17 cellular contexts compared by ENCODE assay signal in the genomic region with DNA sequence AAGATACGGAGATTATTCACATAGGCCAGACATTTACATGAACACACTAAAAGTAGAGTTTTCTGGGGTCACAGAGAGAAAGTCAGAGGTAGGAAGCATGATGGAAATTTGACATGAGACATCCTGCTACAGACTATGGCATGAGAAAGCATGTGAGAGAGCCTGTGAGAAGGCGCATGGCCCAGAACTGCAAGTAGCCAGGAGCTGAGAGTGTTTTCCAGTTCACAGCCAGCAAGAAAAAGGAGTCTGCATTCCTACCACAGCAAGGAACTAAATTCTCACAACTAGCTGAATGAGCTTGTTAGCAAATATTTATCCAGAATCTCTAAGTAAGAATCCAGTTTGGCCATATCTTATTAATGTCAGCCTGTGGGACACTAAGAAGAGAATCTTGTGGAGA.
DNase-seq lines count a peak whose midpoint lies in the region; ATAC-seq and TF ChIP-seq lines count a peak whose summit lies in the region.
"Had no signal": no experiment of that assay in that cellular context is flagged by ENCODE, and none has a peak within 500 bp of the region (broad histone marks: within the 10 kb centered on the region; RNA-seq: fewer than 3 reads in every experiment).

No MANE protein-coding gene starts in this region.

- ATAC-seq in WTC11: peak; percentile 65
- ATAC-seq in natural killer cell treated with Interleukin-12 subunit alpha and Interleukin-12 subunit beta and Interleukin-15 and Interleukin-18, amount 100 ng/mL, for 72 hours: no peak
- ATAC-seq: GM12878 had no signal

- no CpG with 5 or more reads among the region's 2 CpGs for WGBS in H9 (ENCODE audit: extremely low coverage, insufficient read length, low lambda C conversion rate)
- no CpG with 5 or more reads among the region's 2 CpGs for WGBS in neuronal stem cell (ENCODE audit: extremely low coverage in 2 of 2, insufficient read length in 2 of 2, insufficient replicate concordance in 1 of 2), 2 donors

- CTCF ChIA-PET in WTC11 (lab: Charles Lee): interaction anchor here (0.8 kb wide), 1 partner anchor 96 kb away, joined by 3 read pairs; no protein-coding TSS in a partner anchor

- H3K23ac ChIP-seq in H9 (ENCODE audit: insufficient read length, low read depth, low read length): no peak overlapping the region
- no peak overlapping the region for H3K23ac ChIP-seq in neuronal stem cell (ENCODE audit: low read depth, low read length, poor library complexity)

- H2AK5ac ChIP-seq in H9 (ENCODE audit: insufficient read length, low read length) (no peak overlapping the region), neuronal stem cell (ENCODE audit: low read depth, low read length) (no peak overlapping the region)

- H3K4me1 Mint-ChIP-seq in H9 (peaks cover 6 to 8% of the 10 kb centered on the region in 2 experiments), WTC11 (peaks cover 9% of the 10 kb centered on the region)
- peaks cover 0 to 2% of the 10 kb centered on the region in 2 donors for H3K4me1 Mint-ChIP-seq in natural killer cell treated with Interleukin-12 subunit alpha and Interleukin-12 subunit beta and Interleukin-15 and Interleukin-18, amount 100 ng/mL, for 72 hours (ENCODE audit: low read depth in 2 of 2)
- H3K4me1 Mint-ChIP-seq: B cell; CD4-positive, alpha-beta memory T cell; IgD-negative memory B cell had no signal

- POLR2A ChIA-PET in WTC11 (lab: Charles Lee): no interaction called here

- no peaks in the 10 kb centered on the region for H3K9me3 ChIP-seq in H9 (ENCODE audit: control insufficient read depth, low read depth, low read length)
- no peaks in the 10 kb centered on the region for H3K9me3 ChIP-seq in neuronal stem cell (replicated peaks in 1 of 2; ENCODE audit: control insufficient read depth in 2 of 2, insufficient read depth in 1 of 2, low read depth in 1 of 2, low read length in 2 of 2)

- H3K14ac ChIP-seq in H9 (ENCODE audit: insufficient read depth, low read length) (no peak overlapping the region), neuronal stem cell (ENCODE audit: low read length) (no peak overlapping the region)

- no peaks in the 10 kb centered on the region for H3K36me3 ChIP-seq in neuronal stem cell (replicated peaks in 1 of 2; ENCODE audit: control insufficient read depth in 2 of 2, insufficient read depth in 2 of 2, low read length in 2 of 2)

- H2AFZ ChIP-seq in H9 (ENCODE audit: low read length) (no peak overlapping the region), neuronal stem cell (ENCODE audit: low read length) (peak overlapping the region; percentile 72)
- H2AFZ ChIP-seq: GM23248 had no signal

- no peak overlapping the region for H3K4me3 ChIP-seq in neuronal stem cell (ENCODE audit: low read length in 2 of 2)
- H3K4me3 ChIP-seq: GM12878, GM23248 had no signal

- no peaks in the 10 kb centered on the region for H3K23me2 ChIP-seq in H9 (ENCODE audit: insufficient read length, low read depth, low read length, poor library complexity, severe bottlenecking)

- H2BK5ac ChIP-seq in H9 (ENCODE audit: insufficient read length, low read length): no peak overlapping the region
- H2BK5ac ChIP-seq in neuronal stem cell (ENCODE audit: low read length): no peak overlapping the region

- H4K5ac ChIP-seq in H9 (ENCODE audit: insufficient read length, low read depth, low read length): no peak overlapping the region

- H3K4me1 ChIP-seq in H9 (ENCODE audit: insufficient read depth, low read length) (no peaks in the 10 kb centered on the region; the same call in 1 of the 2 replicates), neuronal stem cell (ENCODE audit: control insufficient read depth in 2 of 2, insufficient read depth in 1 of 2, low read depth in 1 of 2, low read length in 2 of 2) (no peaks in the 10 kb centered on the region)

- H4K20me1 ChIP-seq in H9 (ENCODE audit: control insufficient read depth, insufficient read depth, insufficient read length): no peaks in the 10 kb centered on the region

- H3K79me2 ChIP-seq in H9 (ENCODE audit: insufficient read depth, low read length): no peaks in the 10 kb centered on the region

- H3K27me3 Mint-ChIP-seq in H9 (ENCODE audit: low read depth) (no peaks in the 10 kb centered on the region), WTC11 (ENCODE audit: low read depth) (no peaks in the 10 kb centered on the region)
- no peaks in the 10 kb centered on the region for H3K27me3 Mint-ChIP-seq in natural killer cell treated with Interleukin-12 subunit alpha and Interleukin-12 subunit beta and Interleukin-15 and Interleukin-18, amount 100 ng/mL, for 72 hours
- H3K27me3 Mint-ChIP-seq: B cell; CD4-positive, alpha-beta memory T cell; IgD-negative memory B cell had no signal

- TF ChIP-seq CTCF in H9 (conservative IDR thresholded peaks at IDR 0.05) (no peak), WTC11 (IDR thresholded peaks at IDR 0.05) (no peak)

- no peak overlapping the region for H3K56ac ChIP-seq in H9 (ENCODE audit: insufficient read length, low read depth, low read length)

- H3K4ac ChIP-seq in H9 (ENCODE audit: low read depth, low read length) (no peak overlapping the region), neuronal stem cell (ENCODE audit: low read length) (no peak overlapping the region)

- peak overlapping the region in 1 of 3 experiments; percentile 89; a peak in 3 of 7 replicates for H3K27ac Mint-ChIP-seq in H9
- H3K27ac Mint-ChIP-seq in WTC11: no peak overlapping the region
- H3K27ac Mint-ChIP-seq in natural killer cell treated with Interleukin-12 subunit alpha and Interleukin-12 subunit beta and Interleukin-15 and Interleukin-18, amount 100 ng/mL, for 72 hours: no peak overlapping the region
- H3K27ac Mint-ChIP-seq: B cell; CD4-positive, alpha-beta memory T cell; IgD-negative memory B cell had no signal

- DNase-seq in H9 (no peak), WTC11 (ENCODE audit: low spot score) (no peak), medulla oblongata (ENCODE audit: extremely low spot score) (peak; percentile 12), neuronal stem cell (ENCODE audit: low spot score) (no peak), NCI-H1417 (lab: John Stamatoyannopoulos, UW) (no peak), T-helper 2 cell (no peak)
- no peak for DNase-seq in stimulated activated CD4-positive, alpha-beta T cell treated with anti-CD3 and anti-CD28 coated beads, Interleukin-2, amount 100 ng/mL, for 24 hours
- no peak for DNase-seq in natural killer cell treated with Interleukin-12 subunit alpha and Interleukin-12 subunit beta and Interleukin-15 and Interleukin-18, amount 100 ng/mL, for 72 hours (ENCODE audit: low spot score)
- DNase-seq: ACHN; C1 segment of cervical spinal cord; CD4-positive, alpha-beta memory T cell; DMS79; GM23248; H7 had no signal

- H2BK15ac ChIP-seq in H9 (ENCODE audit: low read depth, low read length) (no peak overlapping the region), neuronal stem cell (ENCODE audit: low read length) (no peak overlapping the region)

- no peak overlapping the region for H3T11ph ChIP-seq in H9 (ENCODE audit: low read length)

- H3K18ac ChIP-seq in H9 (ENCODE audit: insufficient read length, low read depth, low read length) (no peak overlapping the region), neuronal stem cell (ENCODE audit: low read length) (no peak overlapping the region)

- no peak overlapping the region for H2BK20ac ChIP-seq in H9 (ENCODE audit: low read depth, low read length, poor library complexity, severe bottlenecking)

- H3K27me3 ChIP-seq in H9 (ENCODE audit: insufficient read depth, low read length): no peaks in the 10 kb centered on the region
- H3K27me3 ChIP-seq in neuronal stem cell (ENCODE audit: control insufficient read depth in 3 of 3, insufficient read depth in 3 of 3, low read depth in 1 of 3, low read length in 3 of 3): no peaks in the 10 kb centered on the region

- H4K91ac ChIP-seq in H9 (ENCODE audit: insufficient read length, low read depth, low read length) (no peak overlapping the region), neuronal stem cell (ENCODE audit: low read depth, low read length, poor library complexity) (no peak overlapping the region)

- H3K9ac ChIP-seq in H9 (ENCODE audit: extremely low read depth, insufficient read length, low read length) (no peak overlapping the region), neuronal stem cell (ENCODE audit: low read depth, low read length, poor library complexity) (no peak overlapping the region)
- H3K9ac ChIP-seq: GM23248 had no signal

- H2BK12ac ChIP-seq in H9 (ENCODE audit: insufficient read length, low read depth, low read length): no peak overlapping the region
- no peak overlapping the region for H2BK12ac ChIP-seq in neuronal stem cell (ENCODE audit: low read length)

- H3K4me3 Mint-ChIP-seq in H9 (no peak overlapping the region), WTC11 (no peak overlapping the region)
- no peak overlapping the region for H3K4me3 Mint-ChIP-seq in natural killer cell treated with Interleukin-12 subunit alpha and Interleukin-12 subunit beta and Interleukin-15 and Interleukin-18, amount 100 ng/mL, for 72 hours
- H3K4me3 Mint-ChIP-seq: B cell; CD4-positive, alpha-beta memory T cell; IgD-negative memory B cell had no signal

- no peak overlapping the region for H3K27ac ChIP-seq in H9 (ENCODE audit: insufficient read length, low read depth, low read length)
- H3K27ac ChIP-seq in neuronal stem cell (replicated peaks; ENCODE audit: low read length): no peak overlapping the region
- H3K27ac ChIP-seq: GM23248 had no signal

- H2BK120ac ChIP-seq in H9 (ENCODE audit: low read depth, low read length, poor library complexity, severe bottlenecking): peak overlapping the region; percentile 6
- no peak overlapping the region for H2BK120ac ChIP-seq in neuronal stem cell (ENCODE audit: low read depth, low read length)

- H3K79me1 ChIP-seq in H9 (ENCODE audit: insufficient read depth, low read depth, low read length, poor library complexity, severe bottlenecking) (no peaks in the 10 kb centered on the region), neuronal stem cell (ENCODE audit: low read depth, low read length) (no peaks in the 10 kb centered on the region)

- H4K8ac ChIP-seq in H9 (replicated peaks; ENCODE audit: insufficient read length, low read depth, low read length) (no peak overlapping the region), neuronal stem cell (ENCODE audit: low read depth, low read length) (no peak overlapping the region)

- H3K36me3 Mint-ChIP-seq in H9 (ENCODE audit: insufficient read depth in 1 of 3, low read depth in 3 of 3): no peaks in the 10 kb centered on the region
- H3K36me3 Mint-ChIP-seq in WTC11: no peaks in the 10 kb centered on the region
- no peaks in the 10 kb centered on the region for H3K36me3 Mint-ChIP-seq in natural killer cell treated with Interleukin-12 subunit alpha and Interleukin-12 subunit beta and Interleukin-15 and Interleukin-18, amount 100 ng/mL, for 72 hours
- H3K36me3 Mint-ChIP-seq: CD4-positive, alpha-beta memory T cell; IgD-negative memory B cell had no signal

- H3K4me2 ChIP-seq in H9 (ENCODE audit: insufficient read depth, insufficient read length, low read length) (no peak overlapping the region), neuronal stem cell (ENCODE audit: insufficient read depth, low read length, poor library complexity, severe bottlenecking) (no peak overlapping the region)

- no peaks in the 10 kb centered on the region for H3K9me3 Mint-ChIP-seq in H9
- no peaks in the 10 kb centered on the region for H3K9me3 Mint-ChIP-seq in WTC11
- H3K9me3 Mint-ChIP-seq in natural killer cell treated with Interleukin-12 subunit alpha and Interleukin-12 subunit beta and Interleukin-15 and Interleukin-18, amount 100 ng/mL, for 72 hours: peaks cover 17% of the 10 kb centered on the region
- H3K9me3 Mint-ChIP-seq: IgD-negative memory B cell had no signal
